In genomic region chr19:8069116-8069973, GRCh38 we compare ENCODE assay signal across 9 cellular contexts. TPM values are rescaled to one million over a fixed set of nuclear protein-coding genes. Genes with fewer than 3 reads are reported as not detected.
DNase-seq lines count a peak whose midpoint lies in the region; ATAC-seq, FAIRE-seq and TF ChIP-seq lines count a peak whose summit lies in the region.
"Had no signal": no experiment of that assay in that cellular context is flagged by ENCODE, and none has a peak within 500 bp of the region (broad histone marks: within the 10 kb centered on the region; RNA-seq: fewer than 3 reads in every experiment).

No MANE protein-coding gene starts in this region.

- H3K4me1 ChIP-seq in HCT116 (ENCODE audit: control insufficient read depth in 1 of 2, insufficient read depth in 2 of 2, low read length in 2 of 2) (no peaks in the 10 kb centered on the region; a peak in 1 of 4 replicates), lower lobe of right lung (no peaks in the 10 kb centered on the region), pancreas (no peaks in the 10 kb centered on the region)

- H3K4me2 ChIP-seq in HCT116 (ENCODE audit: low read length), result no peak overlapping the region

- peak; percentile 55 for TF ChIP-seq RAD21 in HCT116 (IDR thresholded peaks at IDR 0.05; ENCODE audit: low read depth)

- peaks cover 4 to 13% of the 10 kb centered on the region in 2 experiments; a peak in 1 of 4 replicates for H3K9me3 ChIP-seq in HCT116 (ENCODE audit: control insufficient read depth in 1 of 2, insufficient read depth in 1 of 2, low read depth in 1 of 2, low read length in 2 of 2)
- peaks cover 13% of the 10 kb centered on the region for H3K9me3 ChIP-seq in lower lobe of right lung
- no peaks in the 10 kb centered on the region for H3K9me3 ChIP-seq in pancreas

- RAD21 ChIA-PET in HCT116 (lab: Charles Lee; ENCODE audit: low non-redundant PET in 1 of 2, low total read pairs in 2 of 2, uncharacterized antibody in 2 of 2, unreplicated experiment in 2 of 2), result no interaction called here

- H3K27ac Mint-ChIP-seq in Calu3 (ENCODE audit: unreplicated experiment), result no peak overlapping the region

- H3K27ac ChIP-seq in HCT116 (ENCODE audit: low read depth, low read length), result no peak overlapping the region
- no peak overlapping the region for H3K27ac ChIP-seq in VCaP
- H3K27ac ChIP-seq in lower lobe of right lung, result no peak overlapping the region
- H3K27ac ChIP-seq in pancreas, result no peak overlapping the region

- no peak for TF ChIP-seq POLR2A in HCT116 (IDR thresholded peaks at IDR 0.05; ENCODE audit: borderline replicate concordance, extremely low read depth, insufficient read depth, insufficient read length)
- no peak for TF ChIP-seq POLR2A in H54 (IDR thresholded peaks at IDR 0.05; ENCODE audit: low read depth, low read length)

- DNase-seq in Calu3 (no peak), HCT116 (ENCODE audit: low read depth, low spot score) (no peak), lower lobe of right lung (no peak), H54 (ENCODE audit: insufficient read length, low spot score) (no peak), pancreas (no peak)

- no peak overlapping the region for H3K4me3 Mint-ChIP-seq in Calu3 (ENCODE audit: low read depth, unreplicated experiment)

- H4K20me1 ChIP-seq in HCT116 (ENCODE audit: insufficient read depth), result no peaks in the 10 kb centered on the region

- H3K36me3 Mint-ChIP-seq in Calu3 (ENCODE audit: insufficient read depth, unreplicated experiment), result no peaks in the 10 kb centered on the region

- ATAC-seq in HCT116 (peak; percentile 58; the same call in 1 of the 2 replicates), lower lobe of right lung (no peak), GM21529 (IDR thresholded peaks at IDR 0.05; ENCODE audit: unreplicated experiment) (no peak), pancreas (no peak)
- ATAC-seq: activated CD4-positive, CD25-positive, alpha-beta regulatory T cell treated with anti-CD3 and anti-CD28 coated beads, Interleukin-2, amount 50 U/mL, for 24 hours; esophagus mucosa had no signal

- TF ChIP-seq CTCF in Calu3 (IDR thresholded peaks at IDR 0.05; ENCODE audit: unreplicated experiment) (peak; percentile 46), HCT116 (IDR thresholded peaks at IDR 0.05 in 2 of 3, conservative IDR thresholded peaks at IDR 0.05 in 1 of 3; ENCODE audit: borderline replicate concordance in 1 of 3, insufficient read depth in 1 of 3, low read depth in 2 of 3, low read length in 2 of 3) (peak; percentile 31 to 92 (median 90); a peak in 5 of 6 replicates), VCaP (conservative IDR thresholded peaks at IDR 0.05) (peak; percentile 28; the same call in 1 of the 2 replicates), lower lobe of right lung (IDR thresholded peaks at IDR 0.05) (peak; percentile 40), pancreas (IDR thresholded peaks at IDR 0.05) (peak in 1 of 4 donors; percentile 23)

- H3K4me1 Mint-ChIP-seq in Calu3 (ENCODE audit: low read depth, unreplicated experiment), result no peaks in the 10 kb centered on the region

- no peak overlapping the region for H3K9ac ChIP-seq in HCT116 (ENCODE audit: low read length)

- H3K9me3 Mint-ChIP-seq in Calu3 (ENCODE audit: low read depth, unreplicated experiment), result peaks cover 4% of the 10 kb centered on the region

- no peak for FAIRE-seq in H54 (lab: Jason Lieb, UNC)
- FAIRE-seq in pancreas (lab: Jason Lieb, UNC), result no peak

- no peak overlapping the region for H3K4me3 ChIP-seq in HCT116 (replicated peaks in 1 of 2; ENCODE audit: low read depth in 1 of 2, low read length in 2 of 2)
- H3K4me3 ChIP-seq in lower lobe of right lung, result no peak overlapping the region
- H3K4me3 ChIP-seq in pancreas, result no peak overlapping the region

- CTCF ChIA-PET in Calu3 (lab: Charles Lee), result interaction anchor here (1.5 kb wide), 1 partner anchor 9 kb away, joined by 4 read pairs; no protein-coding TSS in a partner anchor
- CTCF ChIA-PET in HCT116 (lab: Charles Lee), result no interaction called here

- no peaks in the 10 kb centered on the region for H3K27me3 ChIP-seq in HCT116 (ENCODE audit: insufficient read depth, low read length)
- no peaks in the 10 kb centered on the region for H3K27me3 ChIP-seq in lower lobe of right lung (ENCODE audit: low read depth)
- no peaks in the 10 kb centered on the region for H3K27me3 ChIP-seq in pancreas

- no peaks in the 10 kb centered on the region for H3K9me2 ChIP-seq in HCT116 (ENCODE audit: insufficient read depth)

- intact Hi-C loops in Calu3 (cut with micrococcal nuclease; ENCODE audit: unreplicated experiment), result no loop called here
- intact Hi-C loops in HCT116 (cut with micrococcal nuclease), result no loop called here
- intact Hi-C loops in lower lobe of right lung (cut with DNase I), result no loop called here
- intact Hi-C loops in pancreas (cut with DNase I), result no loop called here

- BruUV-seq in Calu3 (replicated peaks; lab: Mats Ljungman, UMichigan), result no TSS peak
- BruUV-seq in HCT116 (replicated peaks; lab: Mats Ljungman, UMichigan), result no TSS peak

- H2AFZ ChIP-seq in HCT116 (ENCODE audit: low read depth, low read length, poor library complexity, severe bottlenecking), result no peak overlapping the region

- 84 to 85% methylated on average over 12 of the region's 12 CpGs for WGBS in pancreas, 2 donors

- H3K79me2 ChIP-seq in HCT116 (ENCODE audit: insufficient read depth, low read length), result no peaks in the 10 kb centered on the region

- POLR2A ChIA-PET in HCT116 (lab: Charles Lee), result no interaction called here

- no peaks in the 10 kb centered on the region for H3K36me3 ChIP-seq in HCT116 (ENCODE audit: control insufficient read depth in 1 of 2, insufficient read depth in 2 of 2, low read length in 2 of 2)
- H3K36me3 ChIP-seq in lower lobe of right lung, result no peaks in the 10 kb centered on the region
- H3K36me3 ChIP-seq in pancreas, result no peaks in the 10 kb centered on the region

- H3K27me3 Mint-ChIP-seq in Calu3 (ENCODE audit: unreplicated experiment), result peaks cover 9% of the 10 kb centered on the region

TF ChIP-seq in HCT116, 20 proteins besides CTCF, POLR2A, EP300 and RAD21:
- TF ChIP-seq ZNF274 (IDR thresholded peaks at IDR 0.05; ENCODE audit: low read depth, low read length) (no peak), SIN3A (IDR thresholded peaks at IDR 0.05; ENCODE audit: low read depth) (no peak), CBX3 (IDR thresholded peaks at IDR 0.05; ENCODE audit: low read depth) (peak; percentile 54; the same call in 1 of the 2 replicates)

RNA-seq across cellular contexts. Expression of gene CCL25, which starts 16.8 kb away (rescaled TPM):
- total RNA-seq in Calu3 (2022), result not detected in 2 replicates
- total RNA-seq in HCT116 (2021; ENCODE audit: unreplicated experiment), result not detected
- polyA plus RNA-seq in HCT116 (2012), result 0.16 and 0.29 TPM in 2 replicates
- not detected for total RNA-seq in lower lobe of right lung
- total RNA-seq in pancreas, result not detected
- polyA plus RNA-seq in pancreas, result under 1 TPM in 1 of 2 donors, not detected in 1; 0.19 TPM
- total RNA-seq: esophagus mucosa had no signal
